In genomic region chr18:46754188-46754587, GRCh38 we compare ENCODE assay signal across 13 cellular contexts. TPM values are rescaled to one million over a fixed set of nuclear protein-coding genes. Genes with fewer than 3 reads are reported as not detected.
DNase-seq lines count a peak whose midpoint lies in the region; ATAC-seq and TF ChIP-seq lines count a peak whose summit lies in the region.
"Had no signal": no experiment of that assay in that cellular context is flagged by ENCODE, and none has a peak within 500 bp of the region (broad histone marks: within the 10 kb centered on the region; RNA-seq: fewer than 3 reads in every experiment).

No MANE protein-coding gene starts in this region.

- no peaks in the 10 kb centered on the region for H3K9me3 ChIP-seq in osteoblast (ENCODE audit: low read depth, low read length)

- no peaks in the 10 kb centered on the region for H3K79me2 ChIP-seq in osteoblast (ENCODE audit: insufficient read depth, low read length)

- DNase-seq in GM12865 (ENCODE audit: low read depth) = peak; percentile 59
- DNase-seq in SIG-M5 (lab: John Stamatoyannopoulos, UW) = peak; percentile 9
- no peak for DNase-seq in CD1c-positive myeloid dendritic cell (ENCODE audit: extremely low spot score)
- no peak for DNase-seq in osteoblast (ENCODE audit: insufficient read length, low spot score, missing footprints)
- no peak for DNase-seq in WTC11 (ENCODE audit: low spot score)
- no peak for DNase-seq in HT-29 (ENCODE audit: low spot score)

- H3K27ac Mint-ChIP-seq in WTC11 = no peak overlapping the region

- H3K27me3 ChIP-seq in osteoblast (ENCODE audit: insufficient read depth, low read length) = peaks cover 42% of the 10 kb centered on the region

- CTCF ChIA-PET in WTC11 (lab: Charles Lee) = interaction anchor here (0.8 to 2.1 kb wide), 4 partner anchors 12 to 96 kb away, joined by 3 to 6 read pairs (median 4); no protein-coding TSS in a partner anchor

- no peaks in the 10 kb centered on the region for H3K4me1 ChIP-seq in osteoblast (ENCODE audit: insufficient read depth, low read length)

- no peak overlapping the region for H3K27ac ChIP-seq in osteoblast (ENCODE audit: low read depth, low read length)
- H3K27ac ChIP-seq: C4-2B, KMS-11 had no signal

- no peak overlapping the region for H2AFZ ChIP-seq in osteoblast (ENCODE audit: low read length)

- peaks cover 24% of the 10 kb centered on the region for H3K4me1 Mint-ChIP-seq in WTC11

- H3K9me3 Mint-ChIP-seq in WTC11 = no peaks in the 10 kb centered on the region

- H3K4me3 ChIP-seq in GM12865 (ENCODE audit: low read depth, low read length) (no peak overlapping the region), osteoblast (ENCODE audit: insufficient read depth, low read length) (no peak overlapping the region)

- H3K4me3 Mint-ChIP-seq in WTC11 = no peak overlapping the region

- no peak overlapping the region for H3K4me2 ChIP-seq in osteoblast (ENCODE audit: insufficient read depth, low read length)
- H3K4me2 ChIP-seq: KMS-11 had no signal

- no peaks in the 10 kb centered on the region for H4K20me1 ChIP-seq in osteoblast (ENCODE audit: insufficient read depth, low read length)

- H3K27me3 Mint-ChIP-seq in WTC11 (ENCODE audit: low read depth) = peaks cover 38% of the 10 kb centered on the region

- TF ChIP-seq CTCF in GM12865 (IDR thresholded peaks at IDR 0.05; ENCODE audit: insufficient read depth, low read depth, low read length, missing control alignments) = no peak
- TF ChIP-seq CTCF in osteoblast (IDR thresholded peaks at IDR 0.05; ENCODE audit: extremely low read depth, low read depth, low read length) = no peak
- TF ChIP-seq CTCF in WTC11 (IDR thresholded peaks at IDR 0.05) = no peak

- no peaks in the 10 kb centered on the region for H3K36me3 Mint-ChIP-seq in WTC11

- POLR2A ChIA-PET in WTC11 (lab: Charles Lee) = no interaction called here

- H3K36me3 ChIP-seq in osteoblast (ENCODE audit: insufficient read depth, low read length) = no peaks in the 10 kb centered on the region

- ATAC-seq in GM19455 (IDR thresholded peaks at IDR 0.05; ENCODE audit: unreplicated experiment) = peak; percentile 57
- peak; percentile 49 for ATAC-seq in HG03103 (IDR thresholded peaks at IDR 0.05; ENCODE audit: low read depth, unreplicated experiment)
- no peak for ATAC-seq in WTC11
- ATAC-seq: esophagus mucosa, Panc1 had no signal

TF ChIP-seq in WTC11, 78 proteins besides CTCF, POLR2A, EP300 and RAD21:
- TF ChIP-seq NR2C2 (CRISPR knock-in tag; IDR thresholded peaks at IDR 0.05) (no peak), PRDM15 (CRISPR knock-in tag; IDR thresholded peaks at IDR 0.05) (no peak), GRHL2 (CRISPR knock-in tag; IDR thresholded peaks at IDR 0.05; ENCODE audit: insufficient replicate concordance, severe bottlenecking) (no peak), ZNF121 (CRISPR knock-in tag; IDR thresholded peaks at IDR 0.05) (no peak), IRF2 (CRISPR knock-in tag; IDR thresholded peaks at IDR 0.05; ENCODE audit: borderline replicate concordance, low read depth) (no peak), MYBL2 (CRISPR knock-in tag; IDR thresholded peaks at IDR 0.05) (no peak), ARID4B (CRISPR knock-in tag; IDR thresholded peaks at IDR 0.05; ENCODE audit: borderline replicate concordance) (no peak), ZNF396 (CRISPR knock-in tag; IDR thresholded peaks at IDR 0.05; ENCODE audit: borderline replicate concordance) (no peak)

RNA-seq across cellular contexts. Expression of gene ST8SIA5, which starts 2.7 kb away (rescaled TPM):
- total RNA-seq in osteoblast (under 0.01 TPM in 2 replicates), WTC11 (2021) (2.8 to 5.4 TPM (median 3.1 TPM) in 3 replicates)
- total RNA-seq in HT-29 (2014; rRNA removed; shearing (Covaris generic)) = not detected in 2 replicates
- total RNA-seq: esophagus mucosa, pulmonary artery endothelial cell had no signal

Comparison
In these comparisons a context has a peak if more than half of its experiments do, and no peak if none do; other contexts are left out.
1. DNase-seq: peak in GM12865 (single experiment) and SIG-M5 (single experiment); none in CD1c-positive myeloid dendritic cell (single experiment), osteoblast (single experiment), WTC11 (single experiment) and HT-29 (single experiment).